9 cellular contexts compared by ENCODE assay signal in genomic region chr15:60395276-60396011, GRCh38. TPM values are rescaled to one million over a fixed set of nuclear protein-coding genes. Genes with fewer than 3 reads are reported as not detected.
A peak's percentile ranks its signal among the peaks of the same experiment; 100 is the strongest.
DNase-seq lines count a peak whose midpoint lies in the region; ATAC-seq and TF ChIP-seq lines count a peak whose summit lies in the region.
"Had no signal": no experiment of that assay in that cellular context is flagged by ENCODE, and none has a peak within 500 bp of the region (broad histone marks: within the 10 kb centered on the region; RNA-seq: fewer than 3 reads in every experiment).

No MANE protein-coding gene starts in this region.

- H3K4me1 ChIP-seq in muscle layer of duodenum (ENCODE audit: control insufficient read depth in 1 of 2, insufficient read depth in 2 of 2, low read length in 2 of 2) = peaks cover 41 to 54% of the 10 kb centered on the region in 2 donors

- TF ChIP-seq CTCF in AG04450 (IDR thresholded peaks at IDR 0.05; ENCODE audit: low read depth, low read length) (no peak), NB4 (IDR thresholded peaks at IDR 0.05; ENCODE audit: low read depth, low read length) (no peak), brain microvascular endothelial cell (IDR thresholded peaks at IDR 0.05; ENCODE audit: low read depth, low read length, missing control alignments) (no peak), GM10248 (IDR thresholded peaks at IDR 0.05; ENCODE audit: control extremely low read depth, extremely low read depth, low read depth, missing control alignments) (no peak)

- CTCF ChIA-PET in AG04450 (lab: Charles Lee) (interaction anchor here (0.9 to 2.0 kb wide), 2 partner anchors 36 to 49 kb away, joined by 4 to 7 read pairs; no protein-coding TSS in a partner anchor), GM10248 (lab: Yijun Ruan, JAX) (interaction anchor here (1.3 kb wide), 1 partner anchor 125 kb away, joined by 4 read pairs; no protein-coding TSS in a partner anchor)

- H3K4me3 ChIP-seq in AG04450 (ENCODE audit: low read depth, low read length) = peak overlapping the region; percentile 96
- H3K4me3 ChIP-seq in NB4 (ENCODE audit: low read depth, low read length) = no peak overlapping the region
- peak overlapping the region; percentile 71 for H3K4me3 ChIP-seq in brain microvascular endothelial cell (ENCODE audit: low read depth, low read length)
- peak overlapping the region; percentile 66 to 73 for H3K4me3 ChIP-seq in muscle layer of duodenum (ENCODE audit: low read depth in 1 of 2, low read length in 2 of 2)

- ATAC-seq in GM21723 (IDR thresholded peaks at IDR 0.05; ENCODE audit: unreplicated experiment) = no peak
- ATAC-seq in HG02970 (IDR thresholded peaks at IDR 0.05; ENCODE audit: low FRiP score, unreplicated experiment) = no peak

- H3K9me3 ChIP-seq in AG04450 (ENCODE audit: control insufficient read depth, insufficient read depth, low read length) (no peaks in the 10 kb centered on the region; the same call in 1 of the 2 replicates), muscle layer of duodenum (ENCODE audit: control insufficient read depth in 1 of 2, low read length in 2 of 2) (no peaks in the 10 kb centered on the region)

- H3K27ac ChIP-seq in AG04450 (ENCODE audit: low read depth, low read length) = peak overlapping the region; percentile 52
- peak overlapping the region; percentile 99 for H3K27ac ChIP-seq in brain microvascular endothelial cell
- peak overlapping the region; percentile 99 for H3K27ac ChIP-seq in muscle layer of duodenum (ENCODE audit: low read length)

- H3K27me3 ChIP-seq in AG04450 (ENCODE audit: control insufficient read depth, insufficient read depth, low read length) = no peaks in the 10 kb centered on the region
- no peaks in the 10 kb centered on the region for H3K27me3 ChIP-seq in brain microvascular endothelial cell (replicated peaks)
- no peaks in the 10 kb centered on the region for H3K27me3 ChIP-seq in muscle layer of duodenum (ENCODE audit: low read depth, low read length)

- no peak for TF ChIP-seq POLR2A in NB4 (IDR thresholded peaks at IDR 0.05; ENCODE audit: extremely low read depth, insufficient read length)

- in situ Hi-C loops in brain microvascular endothelial cell (cut with HindIII; ENCODE audit: low pct_ligation_motif_present, low sequenced_read_pairs) = no loop called here

- H3K36me3 ChIP-seq in brain microvascular endothelial cell (replicated peaks) = peaks cover 60% of the 10 kb centered on the region
- peaks cover 10 to 17% of the 10 kb centered on the region in 2 donors for H3K36me3 ChIP-seq in muscle layer of duodenum (ENCODE audit: control insufficient read depth in 1 of 2, insufficient read depth in 2 of 2, low read length in 2 of 2)

- no peak for DNase-seq in AG04450 (ENCODE audit: low read depth, low spot score)
- peak; percentile 55 for DNase-seq in NB4 (ENCODE audit: low read depth)
- DNase-seq in brain microvascular endothelial cell = no peak
- no peak for DNase-seq in D341Med (ENCODE audit: low spot score)
- DNase-seq in GM10248 (ENCODE audit: extremely low spot score) = no peak
- DNase-seq: activated CD4-positive, alpha-beta T cell treated with anti-CD3 and anti-CD28 coated beads, Interleukin-2, amount 50 U/mL, for 1 hour had no signal

- POLR2A ChIA-PET in AG04450 (lab: Yijun Ruan, JAX) (interaction anchor here (0.8 to 3.8 kb wide), 3 partner anchors 21 to 33 kb away, joined by 3 to 38 read pairs (median 4); no protein-coding TSS in a partner anchor), GM10248 (lab: Yijun Ruan, JAX) (no interaction called here)

RNA-seq across cellular contexts. Expression of gene ANXA2, which starts 2.3 kb away (rescaled TPM):
- 4,288 and 4,537 TPM in 2 replicates for polyA plus RNA-seq in AG04450 (2011; rRNA removed)
- 3,312 and 3,619 TPM in 2 replicates for polyA minus RNA-seq in AG04450 (2011; rRNA and poly(A)+ RNA removed)
